Comparison of ENCODE assay signal across 9 cellular contexts in genomic region chr19:912181-913079, GRCh38. TPM values are rescaled to one million over a fixed set of nuclear protein-coding genes. Genes with fewer than 3 reads are reported as not detected.
DNase-seq lines count a peak whose midpoint lies in the region; ATAC-seq, FAIRE-seq and TF ChIP-seq lines count a peak whose summit lies in the region.
"Had no signal": no experiment of that assay in that cellular context is flagged by ENCODE, and none has a peak within 500 bp of the region (broad histone marks: within the 10 kb centered on the region; RNA-seq: fewer than 3 reads in every experiment).

No MANE protein-coding gene starts in this region.

- H3K27me3 ChIP-seq in iPS DF 6.9 (ENCODE audit: control insufficient read depth, insufficient read depth, low read length): peaks cover 6% of the 10 kb centered on the region

- H3K27ac ChIP-seq in iPS DF 6.9 (ENCODE audit: low read length): no peak overlapping the region

- H3K27me3 Mint-ChIP-seq in activated naive CD4-positive, alpha-beta T cell treated with anti-CD3 and anti-CD28 coated beads for 36 hours (ENCODE audit: low read depth): no peaks in the 10 kb centered on the region
- H3K27me3 Mint-ChIP-seq in stimulated activated memory B cell treated with anti-CD40 and anti-IgM and Interleukin-4, amounts not matched to agents 10 μg/mL and 1 μg/mL and 100 μg/mL, for 72 hours: no peaks in the 10 kb centered on the region

- peak; percentile 4 for ATAC-seq in stimulated activated memory B cell treated with anti-CD40 and anti-IgM and Interleukin-4, amounts not matched to agents 10 μg/mL and 1 μg/mL and 100 μg/mL, for 72 hours
- no peak for ATAC-seq in HG02973 (IDR thresholded peaks at IDR 0.05; ENCODE audit: unreplicated experiment)

- intact Hi-C loops in activated naive CD4-positive, alpha-beta T cell treated with anti-CD3 and anti-CD28 coated beads for 36 hours (cut with micrococcal nuclease): loop anchor here (1.0 kb wide), 1 partner anchor 19 kb away; the partner anchor contains the start of genes MED16 and RNU6-9

- no peak for FAIRE-seq in GM12891 (lab: Jason Lieb, UNC)
- FAIRE-seq: colon had no signal

- H3K4me1 ChIP-seq in iPS DF 6.9 (ENCODE audit: control insufficient read depth, insufficient read depth, low read length): peaks cover 2% of the 10 kb centered on the region

- no peak for TF ChIP-seq POLR2A in GM12891 (IDR thresholded peaks at IDR 0.05; ENCODE audit: low read depth, low read length)

- H3K4me1 Mint-ChIP-seq in activated naive CD4-positive, alpha-beta T cell treated with anti-CD3 and anti-CD28 coated beads for 36 hours (ENCODE audit: low read depth): peaks cover 40% of the 10 kb centered on the region
- H3K4me1 Mint-ChIP-seq in stimulated activated memory B cell treated with anti-CD40 and anti-IgM and Interleukin-4, amounts not matched to agents 10 μg/mL and 1 μg/mL and 100 μg/mL, for 72 hours: peaks cover 42% of the 10 kb centered on the region

- peak overlapping the region; percentile 84 for H3K4me3 Mint-ChIP-seq in activated naive CD4-positive, alpha-beta T cell treated with anti-CD3 and anti-CD28 coated beads for 36 hours
- peak overlapping the region; percentile 99 for H3K4me3 Mint-ChIP-seq in stimulated activated memory B cell treated with anti-CD40 and anti-IgM and Interleukin-4, amounts not matched to agents 10 μg/mL and 1 μg/mL and 100 μg/mL, for 72 hours

- no CpG with 5 or more reads among the region's 69 CpGs for whole genome bisulfite sequencing in iPS DF 6.9 (ENCODE audit: insufficient coverage, insufficient read length)

- no peaks in the 10 kb centered on the region for H3K9me3 ChIP-seq in iPS DF 6.9 (ENCODE audit: control insufficient read depth, insufficient read depth, low read length)

- no peaks in the 10 kb centered on the region for H3K36me3 ChIP-seq in iPS DF 6.9 (ENCODE audit: control insufficient read depth, insufficient read depth, low read length)

- CTCF ChIA-PET in activated naive CD4-positive, alpha-beta T cell treated with anti-CD3 and anti-CD28 coated beads for 36 hours (lab: Charles Lee): no interaction called here

- peak overlapping the region; percentile 84 for H3K4me3 ChIP-seq in iPS DF 6.9 (ENCODE audit: low read length)

- H3K27ac Mint-ChIP-seq in activated naive CD4-positive, alpha-beta T cell treated with anti-CD3 and anti-CD28 coated beads for 36 hours: peak overlapping the region; percentile 85
- peak overlapping the region; percentile 92 for H3K27ac Mint-ChIP-seq in stimulated activated memory B cell treated with anti-CD40 and anti-IgM and Interleukin-4, amounts not matched to agents 10 μg/mL and 1 μg/mL and 100 μg/mL, for 72 hours

- peak; percentile 46 for DNase-seq in stimulated activated CD4-positive, alpha-beta T cell treated with anti-CD3 and anti-CD28 coated beads, Interleukin-4, amount 100 ng/mL, for 1 hour
- no peak for DNase-seq in stimulated activated CD4-positive, alpha-beta T cell treated with anti-CD3 and anti-CD28 coated beads, Interleukin-4, amount 100 ng/mL, for 4 hours
- DNase-seq in activated naive CD4-positive, alpha-beta T cell treated with anti-CD3 and anti-CD28 coated beads for 36 hours: peak; percentile 38
- no peak for DNase-seq in iPS DF 6.9 (ENCODE audit: low read depth, low spot score)
- DNase-seq in GM12891 (ENCODE audit: insufficient read length, low spot score): no peak
- no peak for DNase-seq in NCI-H526 (lab: John Stamatoyannopoulos, UW)

- H3K36me3 Mint-ChIP-seq in activated naive CD4-positive, alpha-beta T cell treated with anti-CD3 and anti-CD28 coated beads for 36 hours (ENCODE audit: low read depth): peaks cover 5% of the 10 kb centered on the region
- peaks cover 13% of the 10 kb centered on the region for H3K36me3 Mint-ChIP-seq in stimulated activated memory B cell treated with anti-CD40 and anti-IgM and Interleukin-4, amounts not matched to agents 10 μg/mL and 1 μg/mL and 100 μg/mL, for 72 hours

- no peaks in the 10 kb centered on the region for H3K9me3 Mint-ChIP-seq in activated naive CD4-positive, alpha-beta T cell treated with anti-CD3 and anti-CD28 coated beads for 36 hours
- no peaks in the 10 kb centered on the region for H3K9me3 Mint-ChIP-seq in stimulated activated memory B cell treated with anti-CD40 and anti-IgM and Interleukin-4, amounts not matched to agents 10 μg/mL and 1 μg/mL and 100 μg/mL, for 72 hours

TF ChIP-seq in GM12891, 5 proteins besides CTCF, POLR2A, EP300 and RAD21:
- TF ChIP-seq TAF1 (IDR thresholded peaks at IDR 0.05; ENCODE audit: low read depth, low read length): no peak
- no peak for TF ChIP-seq PAX5 (IDR thresholded peaks at IDR 0.05; ENCODE audit: insufficient read depth, low read length, severe bottlenecking)
- TF ChIP-seq POU2F2 (IDR thresholded peaks at IDR 0.05; ENCODE audit: low read depth, low read length): no peak
- no peak for TF ChIP-seq SPI1 (IDR thresholded peaks at IDR 0.05; ENCODE audit: low read depth, low read length)
- no peak for TF ChIP-seq POLR2AphosphoS5 (IDR thresholded peaks at IDR 0.05; ENCODE audit: low read depth, low read length)
TF ChIP-seq in GM12891: peak in this region for 0.

RNA-seq across cellular contexts. Expression of gene R3HDM4, which starts 0.6 kb away (rescaled TPM):
- 100 to 1,000 TPM; 111 to 120 TPM for total RNA-seq in activated naive CD4-positive, alpha-beta T cell treated with anti-CD3 and anti-CD28 coated beads for 36 hours
- polyA plus RNA-seq in GM12891 (2012; ENCODE audit: low read depth, missing spikeins): 35.8 TPM

RNA-seq across cellular contexts. Expression of gene KISS1R, which starts 4.7 kb away (rescaled TPM):
- total RNA-seq in activated naive CD4-positive, alpha-beta T cell treated with anti-CD3 and anti-CD28 coated beads for 36 hours: 1 to 10 TPM; 5.3 to 6.6 TPM
- polyA plus RNA-seq in GM12891 (2012; ENCODE audit: low read depth, missing spikeins): 0.63 TPM

RNA-seq across cellular contexts. Expression of gene ARID3A, which starts 13.4 kb away (rescaled TPM):
- 10 to 100 TPM; 23.1 to 28.4 TPM for total RNA-seq in activated naive CD4-positive, alpha-beta T cell treated with anti-CD3 and anti-CD28 coated beads for 36 hours
- 24.1 TPM for polyA plus RNA-seq in GM12891 (2012; ENCODE audit: low read depth, missing spikeins)

RNA-seq across cellular contexts. Expression of gene RNU6-9, which starts 19.1 kb away (rescaled TPM):
- total RNA-seq in activated naive CD4-positive, alpha-beta T cell treated with anti-CD3 and anti-CD28 coated beads for 36 hours: not detected
- not detected for polyA plus RNA-seq in GM12891 (2012; ENCODE audit: low read depth, missing spikeins)

RNA-seq across cellular contexts. Expression of gene MED16, which starts 19.4 kb away (rescaled TPM):
- total RNA-seq in activated naive CD4-positive, alpha-beta T cell treated with anti-CD3 and anti-CD28 coated beads for 36 hours: 10 to 100 TPM; 61.3 to 68.1 TPM
- 25.2 TPM for polyA plus RNA-seq in GM12891 (2012; ENCODE audit: low read depth, missing spikeins)

Comparison
In these comparisons a context has a peak if more than half of its experiments do, and no peak if none do; other contexts are left out.
1. DNase-seq: peak in stimulated activated CD4-positive, alpha-beta T cell treated with anti-CD3 and anti-CD28 coated beads, Interleukin-4, amount 100 ng/mL, for 1 hour (single experiment) and activated naive CD4-positive, alpha-beta T cell treated with anti-CD3 and anti-CD28 coated beads for 36 hours (single experiment); none in stimulated activated CD4-positive, alpha-beta T cell treated with anti-CD3 and anti-CD28 coated beads, Interleukin-4, amount 100 ng/mL, for 4 hours (0 of 2), iPS DF 6.9 (single experiment), GM12891 (single experiment) and NCI-H526 (0 of 2).